16 cellular contexts compared by ENCODE assay signal in genomic region chr5:164090358-164090757, GRCh38.
A peak's percentile ranks its signal among the peaks of the same experiment; 100 is the strongest.
DNase-seq lines count a peak whose midpoint lies in the region; ATAC-seq, FAIRE-seq and TF ChIP-seq lines count a peak whose summit lies in the region.
"Had no signal": no experiment of that assay in that cellular context is flagged by ENCODE, and none has a peak within 500 bp of the region (broad histone marks: within the 10 kb centered on the region; RNA-seq: fewer than 3 reads in every experiment).

No MANE protein-coding gene starts in this region.

- H3K27me3 ChIP-seq in liver (ENCODE audit: control insufficient read depth in 4 of 4, insufficient read depth in 4 of 4, low read length in 3 of 4) (no peaks in the 10 kb centered on the region), HepG2 (ENCODE audit: control insufficient read depth in 1 of 2, insufficient read depth in 2 of 2, low read length in 2 of 2) (no peaks in the 10 kb centered on the region), osteoblast (ENCODE audit: insufficient read depth, low read length) (no peaks in the 10 kb centered on the region), H7 (ENCODE audit: control insufficient read depth, insufficient read depth, low read length) (no peaks in the 10 kb centered on the region)
- no peaks in the 10 kb centered on the region for H3K27me3 ChIP-seq in CD4-positive, alpha-beta memory T cell (ENCODE audit: insufficient read depth, low read length)
- H3K27me3 ChIP-seq: BLaER1 had no signal

- BruUV-seq in HepG2 (replicated peaks; lab: Mats Ljungman, UMichigan): no TSS peak

- TF ChIP-seq CTCF in liver (IDR thresholded peaks at IDR 0.05; ENCODE audit: low read depth, low read length, missing input control) (no peak), HepG2 (CRISPR knock-in tag; IDR thresholded peaks at IDR 0.05) (no peak), osteoblast (IDR thresholded peaks at IDR 0.05; ENCODE audit: extremely low read depth, low read depth, low read length) (no peak)

- DNase-seq in HepG2 (ENCODE audit: low spot score): no peak
- DNase-seq in foreskin melanocyte: peak; percentile 92
- DNase-seq in osteoblast (ENCODE audit: insufficient read length, low spot score, missing footprints): no peak
- DNase-seq in H7: no peak
- DNase-seq in CD4-positive, alpha-beta memory T cell: no peak
- DNase-seq: Calu3, DMS 273 treated with DMSO at 0.1 percent for 48 hours, GOT3, HCEC 1CT, HFFc6 had no signal

- no peak overlapping the region for H3K4me3 ChIP-seq in liver (ENCODE audit: low read depth in 1 of 3, low read length in 3 of 3)
- H3K4me3 ChIP-seq in HepG2 (replicated peaks in 1 of 3; ENCODE audit: insufficient read depth in 1 of 3, low read depth in 2 of 3, low read length in 3 of 3): no peak overlapping the region
- H3K4me3 ChIP-seq in osteoblast (ENCODE audit: insufficient read depth, low read length): no peak overlapping the region
- no peak overlapping the region for H3K4me3 ChIP-seq in H7 (ENCODE audit: insufficient read depth, low read depth, low read length)
- no peak overlapping the region for H3K4me3 ChIP-seq in CD4-positive, alpha-beta memory T cell (ENCODE audit: low read length in 2 of 2)
- H3K4me3 ChIP-seq: BLaER1 had no signal

- no peak overlapping the region for H3K27ac ChIP-seq in liver (ENCODE audit: low read depth in 1 of 2, low read length in 2 of 2)
- H3K27ac ChIP-seq in HepG2 (ENCODE audit: extremely low read length, insufficient read depth, low read length): no peak overlapping the region
- H3K27ac ChIP-seq in osteoblast (ENCODE audit: low read depth, low read length): no peak overlapping the region
- H3K27ac ChIP-seq in CD4-positive, alpha-beta memory T cell (ENCODE audit: low read depth, low read length): no peak overlapping the region
- H3K27ac ChIP-seq: 22Rv1, BLaER1 had no signal

- no peak overlapping the region for H3K4me2 ChIP-seq in HepG2 (ENCODE audit: low read depth, low read length)
- H3K4me2 ChIP-seq in osteoblast (ENCODE audit: insufficient read depth, low read length): no peak overlapping the region
- H3K4me2 ChIP-seq: BLaER1 had no signal

- no peak for TF ChIP-seq POLR2A in HepG2 (IDR thresholded peaks at IDR 0.05; ENCODE audit: insufficient read depth in 1 of 2, low read depth in 2 of 2, low read length in 2 of 2)

- H3K27ac Mint-ChIP-seq in CD4-positive, alpha-beta memory T cell: no peak overlapping the region
- H3K27ac Mint-ChIP-seq: HFFc6 had no signal

- TF ChIP-seq EP300 in HepG2 (IDR thresholded peaks at IDR 0.05; ENCODE audit: low read depth in 2 of 2, low read length in 2 of 2): no peak
- TF ChIP-seq EP300 in HepG2 (CRISPR knock-in tag; IDR thresholded peaks at IDR 0.05; ENCODE audit: borderline replicate concordance): no peak

- no peaks in the 10 kb centered on the region for H3K79me2 ChIP-seq in HepG2 (ENCODE audit: insufficient read depth, low read length)
- H3K79me2 ChIP-seq in osteoblast (ENCODE audit: insufficient read depth, low read length): no peaks in the 10 kb centered on the region

- peaks cover 0 to 11% (median 4%) of the 10 kb centered on the region in 8 donors for H3K9me3 Mint-ChIP-seq in CD4-positive, alpha-beta memory T cell

- H3K36me3 ChIP-seq in liver (ENCODE audit: control insufficient read depth in 4 of 4, insufficient read depth in 3 of 4, low read depth in 1 of 4, low read length in 3 of 4): no peaks in the 10 kb centered on the region
- H3K36me3 ChIP-seq in HepG2 (replicated peaks in 1 of 2; ENCODE audit: control insufficient read depth in 1 of 2, insufficient read depth in 2 of 2, low read length in 2 of 2): no peaks in the 10 kb centered on the region
- no peaks in the 10 kb centered on the region for H3K36me3 ChIP-seq in osteoblast (ENCODE audit: insufficient read depth, low read length)
- no peaks in the 10 kb centered on the region for H3K36me3 ChIP-seq in H7 (replicated peaks; ENCODE audit: control insufficient read depth, insufficient read depth, low read length)
- H3K36me3 ChIP-seq in CD4-positive, alpha-beta memory T cell (ENCODE audit: insufficient read depth, low read length): no peaks in the 10 kb centered on the region
- H3K36me3 ChIP-seq: BLaER1 had no signal

- no peaks in the 10 kb centered on the region for H3K27me3 Mint-ChIP-seq in CD4-positive, alpha-beta memory T cell

- H4K20me1 ChIP-seq in HepG2 (ENCODE audit: insufficient read depth, low read length) (no peaks in the 10 kb centered on the region), osteoblast (ENCODE audit: insufficient read depth, low read length) (no peaks in the 10 kb centered on the region)
- H4K20me1 ChIP-seq: BLaER1 had no signal

- ATAC-seq in HepG2 (no peak), GM19452 (IDR thresholded peaks at IDR 0.05; ENCODE audit: unreplicated experiment) (no peak)

- H2AFZ ChIP-seq in HepG2 (ENCODE audit: low read length) (no peak overlapping the region), osteoblast (ENCODE audit: low read length) (peak overlapping the region; percentile 48)

- H3K9me3 ChIP-seq in liver (ENCODE audit: control insufficient read depth in 4 of 4, low read length in 3 of 4) (no peaks in the 10 kb centered on the region), HepG2 (ENCODE audit: low read length) (peaks cover 24% of the 10 kb centered on the region), osteoblast (ENCODE audit: low read depth, low read length) (no peaks in the 10 kb centered on the region)
- no peaks in the 10 kb centered on the region for H3K9me3 ChIP-seq in CD4-positive, alpha-beta memory T cell (ENCODE audit: control insufficient read depth in 1 of 2, low read length in 2 of 2)

- H3K36me3 Mint-ChIP-seq in CD4-positive, alpha-beta memory T cell: no peaks in the 10 kb centered on the region

- CTCF ChIA-PET in HepG2 (lab: Yijun Ruan, JAX; ENCODE audit: low intra/inter-chr PET ratio, low total read pairs): no interaction called here
- CTCF ChIA-PET in CD4-positive, alpha-beta memory T cell (lab: Charles Lee; ENCODE audit: partially characterized antibody): no interaction called here

- no peaks in the 10 kb centered on the region for H3K4me1 ChIP-seq in liver (ENCODE audit: control insufficient read depth in 4 of 4, insufficient read depth in 4 of 4, low read length in 3 of 4)
- no peaks in the 10 kb centered on the region for H3K4me1 ChIP-seq in HepG2 (ENCODE audit: insufficient read depth, low read length)
- H3K4me1 ChIP-seq in osteoblast (ENCODE audit: insufficient read depth, low read length): no peaks in the 10 kb centered on the region
- H3K4me1 ChIP-seq in CD4-positive, alpha-beta memory T cell (ENCODE audit: insufficient read depth, low read length): no peaks in the 10 kb centered on the region

- WGBS in liver: 61% methylated on average over 2 of the region's 2 CpGs
- WGBS in HepG2 (ENCODE audit: low lambda C conversion rate): 0% methylated on average over 2 of the region's 2 CpGs

- no peak for FAIRE-seq in HepG2 (lab: Jason Lieb, UNC)
- FAIRE-seq: GM18507, HTR-8/SVneo had no signal

- TF ChIP-seq RAD21 in liver (IDR thresholded peaks at IDR 0.05) (no peak), HepG2 (CRISPR knock-in tag; IDR thresholded peaks at IDR 0.05) (no peak)

- POLR2A ChIA-PET in HepG2 (lab: Yijun Ruan, JAX): no interaction called here
- POLR2A ChIA-PET in CD4-positive, alpha-beta memory T cell (lab: Charles Lee; ENCODE audit: partially characterized antibody): no interaction called here

- intact Hi-C loops in HepG2 (cut with micrococcal nuclease; ENCODE audit: unreplicated experiment): no loop called here
- intact Hi-C loops in CD4-positive, alpha-beta memory T cell (cut with micrococcal nuclease): no loop called here

- H3K9ac ChIP-seq in liver (ENCODE audit: low read depth in 1 of 2, low read length in 2 of 2) (no peak overlapping the region), HepG2 (ENCODE audit: insufficient read depth, low read depth, low read length) (no peak overlapping the region)
- H3K9ac ChIP-seq: BLaER1 had no signal

- no peaks in the 10 kb centered on the region for H3K4me1 Mint-ChIP-seq in CD4-positive, alpha-beta memory T cell

- H3K4me3 Mint-ChIP-seq in CD4-positive, alpha-beta memory T cell: no peak overlapping the region
- H3K4me3 Mint-ChIP-seq: HFFc6 had no signal

- in situ Hi-C loops in HepG2 (cut with HindIII; ENCODE audit: extremely low pct_ligation_motif_present, low pct_unique_long_range_greater_than_20kb): no loop called here

TF ChIP-seq in liver, 16 proteins besides CTCF, POLR2A, EP300 and RAD21 (continues in another document):
- peak; percentile 13 for TF ChIP-seq MAX (IDR thresholded peaks at IDR 0.05)
- no peak for TF ChIP-seq JUND (IDR thresholded peaks at IDR 0.05)

TF ChIP-seq in HepG2, 621 proteins besides CTCF, POLR2A, EP300 and RAD21 (continues in another document):
- no peak for TF ChIP-seq ZNF777 (CRISPR knock-in tag; IDR thresholded peaks at IDR 0.05)
- no peak for TF ChIP-seq MXD1 (CRISPR knock-in tag; IDR thresholded peaks at IDR 0.05)
- no peak for TF ChIP-seq GZF1 (CRISPR knock-in tag; IDR thresholded peaks at IDR 0.05)
- no peak for TF ChIP-seq FOXK1 (CRISPR knock-in tag; IDR thresholded peaks at IDR 0.05; ENCODE audit: borderline replicate concordance, low read depth)
- no peak for TF ChIP-seq SUZ12 (IDR thresholded peaks at IDR 0.05; ENCODE audit: low read depth, low read length)
- TF ChIP-seq TFE3 (CRISPR knock-in tag; IDR thresholded peaks at IDR 0.05): no peak
